ENCODE assay signal across 20 cellular contexts in the genomic region with DNA sequence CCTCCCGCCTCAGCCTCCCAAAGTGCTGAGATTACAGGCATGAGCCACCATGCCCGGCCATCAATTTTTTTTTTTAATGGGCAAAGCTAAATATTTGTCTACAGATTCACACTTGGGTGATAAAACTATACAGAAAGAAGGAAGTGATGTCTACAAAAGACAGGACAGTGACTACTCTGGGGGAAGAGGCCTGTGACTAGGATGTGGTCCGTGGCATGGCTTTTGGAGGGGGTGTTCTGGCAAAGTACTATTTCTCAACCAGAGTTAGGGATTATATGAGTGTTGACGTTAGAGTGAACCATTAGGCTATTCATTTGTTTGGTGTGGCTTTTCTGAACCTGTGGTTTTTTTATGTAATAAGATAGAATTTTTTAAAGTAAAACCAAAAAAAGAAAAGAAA. TPM values are rescaled to one million over a fixed set of nuclear protein-coding genes. Genes with fewer than 3 reads are reported as not detected.
DNase-seq lines count a peak whose midpoint lies in the region; ATAC-seq lines count a peak whose summit lies in the region.
"Had no signal": no experiment of that assay in that cellular context is flagged by ENCODE, and none has a peak within 500 bp of the region (broad histone marks: within the 10 kb centered on the region; RNA-seq: fewer than 3 reads in every experiment).

No MANE protein-coding gene starts in this region.

- POLR2A ChIA-PET in activated CD4-positive, alpha-beta memory T cell treated with anti-CD3 and anti-CD28 coated beads for 36 hours (lab: Charles Lee): no interaction called here
- POLR2A ChIA-PET in activated CD4-positive, alpha-beta memory T cell treated with anti-CD3 and anti-CD28 coated beads, Interleukin-2, amount 10 ng/mL, durations not matched to agents 7 days and 5 days (lab: Charles Lee): no interaction called here

- H3K27ac Mint-ChIP-seq in activated CD4-positive, alpha-beta memory T cell treated with anti-CD3 and anti-CD28 coated beads for 36 hours: no peak overlapping the region
- H3K27ac Mint-ChIP-seq in activated CD4-positive, alpha-beta memory T cell treated with anti-CD3 and anti-CD28 coated beads, Interleukin-2, amount 10 ng/mL, durations not matched to agents 7 days and 5 days: no peak overlapping the region
- H3K27ac Mint-ChIP-seq in stimulated activated effector memory CD8-positive, alpha-beta T cell treated with anti-CD3 and anti-CD28 coated beads, Interleukin-12 subunit alpha, Interleukin-12 subunit beta, amount 100 ng/mL, for 72 hours: no peak overlapping the region
- H3K27ac Mint-ChIP-seq: B cell, natural killer cell had no signal

- no peaks in the 10 kb centered on the region for H3K36me3 Mint-ChIP-seq in activated CD4-positive, alpha-beta memory T cell treated with anti-CD3 and anti-CD28 coated beads for 36 hours
- H3K36me3 Mint-ChIP-seq in activated CD4-positive, alpha-beta memory T cell treated with anti-CD3 and anti-CD28 coated beads, Interleukin-2, amount 10 ng/mL, durations not matched to agents 7 days and 5 days (ENCODE audit: low read depth): no peaks in the 10 kb centered on the region
- no peaks in the 10 kb centered on the region for H3K36me3 Mint-ChIP-seq in stimulated activated effector memory CD8-positive, alpha-beta T cell treated with anti-CD3 and anti-CD28 coated beads, Interleukin-12 subunit alpha, Interleukin-12 subunit beta, amount 100 ng/mL, for 72 hours
- H3K36me3 Mint-ChIP-seq: natural killer cell had no signal

- peak; percentile 66 for ATAC-seq in stimulated activated effector memory CD8-positive, alpha-beta T cell treated with anti-CD3 and anti-CD28 coated beads, Interleukin-12 subunit alpha, Interleukin-12 subunit beta, amount 100 ng/mL, for 72 hours
- ATAC-seq: left colon had no signal

- H3K4me3 Mint-ChIP-seq in activated CD4-positive, alpha-beta memory T cell treated with anti-CD3 and anti-CD28 coated beads for 36 hours: no peak overlapping the region
- H3K4me3 Mint-ChIP-seq in activated CD4-positive, alpha-beta memory T cell treated with anti-CD3 and anti-CD28 coated beads, Interleukin-2, amount 10 ng/mL, durations not matched to agents 7 days and 5 days: no peak overlapping the region
- H3K4me3 Mint-ChIP-seq in stimulated activated effector memory CD8-positive, alpha-beta T cell treated with anti-CD3 and anti-CD28 coated beads, Interleukin-12 subunit alpha, Interleukin-12 subunit beta, amount 100 ng/mL, for 72 hours: no peak overlapping the region
- H3K4me3 Mint-ChIP-seq: B cell, natural killer cell had no signal

- H3K9me3 Mint-ChIP-seq in activated CD4-positive, alpha-beta memory T cell treated with anti-CD3 and anti-CD28 coated beads for 36 hours: peaks cover 4% of the 10 kb centered on the region
- no peaks in the 10 kb centered on the region for H3K9me3 Mint-ChIP-seq in activated CD4-positive, alpha-beta memory T cell treated with anti-CD3 and anti-CD28 coated beads, Interleukin-2, amount 10 ng/mL, durations not matched to agents 7 days and 5 days
- H3K9me3 Mint-ChIP-seq in stimulated activated effector memory CD8-positive, alpha-beta T cell treated with anti-CD3 and anti-CD28 coated beads, Interleukin-12 subunit alpha, Interleukin-12 subunit beta, amount 100 ng/mL, for 72 hours: no peaks in the 10 kb centered on the region
- H3K9me3 Mint-ChIP-seq: natural killer cell had no signal

- intact Hi-C loops in activated CD4-positive, alpha-beta memory T cell treated with anti-CD3 and anti-CD28 coated beads for 36 hours (cut with micrococcal nuclease): no loop called here

- peaks cover 8% of the 10 kb centered on the region for H3K27me3 Mint-ChIP-seq in activated CD4-positive, alpha-beta memory T cell treated with anti-CD3 and anti-CD28 coated beads for 36 hours
- H3K27me3 Mint-ChIP-seq in activated CD4-positive, alpha-beta memory T cell treated with anti-CD3 and anti-CD28 coated beads, Interleukin-2, amount 10 ng/mL, durations not matched to agents 7 days and 5 days: peaks cover 3% of the 10 kb centered on the region

- peak; percentile 27 for DNase-seq in activated CD4-positive, alpha-beta memory T cell treated with anti-CD3 and anti-CD28 coated beads for 36 hours
- no peak for DNase-seq in activated CD4-positive, alpha-beta memory T cell treated with anti-CD3 and anti-CD28 coated beads, Interleukin-2, amount 10 ng/mL, durations not matched to agents 7 days and 5 days
- DNase-seq in KBM-7 (peak; percentile 35), SIG-M5 treated with dmso at 0.1 percent for 504 hours (lab: John Stamatoyannopoulos, UW; ENCODE audit: unreplicated experiment) (peak; percentile 78), DMS 273 treated with DMSO at 0.1 percent for 48 hours (lab: John Stamatoyannopoulos, UW) (no peak), GM19240 (ENCODE audit: insufficient read length, low spot score) (no peak)
- DNase-seq in stimulated activated effector memory CD8-positive, alpha-beta T cell treated with anti-CD3 and anti-CD28 coated beads, Interleukin-12 subunit alpha, Interleukin-12 subunit beta, amount 100 ng/mL, for 72 hours (ENCODE audit: low spot score in 2 of 2): no peak
- DNase-seq in stimulated activated CD8-positive, alpha-beta memory T cell treated with anti-CD3 and anti-CD28 coated beads, Interleukin-4, amount 100 ng/mL, for 48 hours: no peak
- DNase-seq: activated CD4-positive, CD25-positive, alpha-beta regulatory T cell; activated effector memory CD4-positive, alpha-beta T cell treated with Interleukin-2 at 50 U/mL for 16 hours; cortex of kidney; glutamatergic neuron; left colon; natural killer cell; NCI-H1105; NCI-H2029 treated with DMSO at 0.1 percent for 48 hours; SK-N-SH; stimulated activated CD4-positive, alpha-beta T cell treated with anti-CD3 and anti-CD28 coated beads, Interleukin-4, amount 100 ng/mL, for 1 hour; T-helper 9 cell had no signal

- CTCF ChIA-PET in activated CD4-positive, alpha-beta memory T cell treated with anti-CD3 and anti-CD28 coated beads for 36 hours (lab: Charles Lee): no interaction called here
- CTCF ChIA-PET in activated CD4-positive, alpha-beta memory T cell treated with anti-CD3 and anti-CD28 coated beads, Interleukin-2, amount 10 ng/mL, durations not matched to agents 7 days and 5 days (lab: Charles Lee): no interaction called here

- H3K4me1 Mint-ChIP-seq in activated CD4-positive, alpha-beta memory T cell treated with anti-CD3 and anti-CD28 coated beads for 36 hours (ENCODE audit: low read depth): no peaks in the 10 kb centered on the region
- no peaks in the 10 kb centered on the region for H3K4me1 Mint-ChIP-seq in activated CD4-positive, alpha-beta memory T cell treated with anti-CD3 and anti-CD28 coated beads, Interleukin-2, amount 10 ng/mL, durations not matched to agents 7 days and 5 days
- no peaks in the 10 kb centered on the region for H3K4me1 Mint-ChIP-seq in stimulated activated effector memory CD8-positive, alpha-beta T cell treated with anti-CD3 and anti-CD28 coated beads, Interleukin-12 subunit alpha, Interleukin-12 subunit beta, amount 100 ng/mL, for 72 hours
- H3K4me1 Mint-ChIP-seq: natural killer cell had no signal

- in situ Hi-C loops in KBM-7 (cut with MboI; ENCODE audit: low pct_unique_long_range_greater_than_20kb, low sequenced_read_pairs): no loop called here

RNA-seq across cellular contexts. Expression of a gene that starts 42.7 kb away (rescaled TPM):
- total RNA-seq in activated CD4-positive, alpha-beta memory T cell treated with anti-CD3 and anti-CD28 coated beads for 36 hours: 1 to 10 TPM; 2.9 to 3.3 TPM
- total RNA-seq in activated CD4-positive, alpha-beta memory T cell treated with anti-CD3 and anti-CD28 coated beads, Interleukin-2, amount 10 ng/mL, durations not matched to agents 7 days and 5 days: 1 to 10 TPM in 1 of 2 experiments, under 1 TPM in 1; 0.90 to 1.3 TPM

Comparison
In these comparisons a context has a peak if more than half of its experiments do, and no peak if none do; other contexts are left out.
1. DNase-seq: peak in activated CD4-positive, alpha-beta memory T cell treated with anti-CD3 and anti-CD28 coated beads for 36 hours (single experiment), KBM-7 (single experiment) and SIG-M5 treated with dmso at 0.1 percent for 504 hours (single experiment); none in activated CD4-positive, alpha-beta memory T cell treated with anti-CD3 and anti-CD28 coated beads, Interleukin-2, amount 10 ng/mL, durations not matched to agents 7 days and 5 days (single experiment), stimulated activated effector memory CD8-positive, alpha-beta T cell treated with anti-CD3 and anti-CD28 coated beads, Interleukin-12 subunit alpha, Interleukin-12 subunit beta, amount 100 ng/mL, for 72 hours (0 of 2), stimulated activated CD8-positive, alpha-beta memory T cell treated with anti-CD3 and anti-CD28 coated beads, Interleukin-4, amount 100 ng/mL, for 48 hours (single experiment), DMS 273 treated with DMSO at 0.1 percent for 48 hours (single experiment) and GM19240 (single experiment).